In genomic region chr14:61252354-61253063, GRCh38 we compare ENCODE assay signal across 8 cellular contexts. TPM values are rescaled to one million over a fixed set of nuclear protein-coding genes. Genes with fewer than 3 reads are reported as not detected.
DNase-seq lines count a peak whose midpoint lies in the region; ATAC-seq, FAIRE-seq and TF ChIP-seq lines count a peak whose summit lies in the region.

No MANE protein-coding gene starts in this region.

- no peak overlapping the region for H3K4ac ChIP-seq in neuronal stem cell (ENCODE audit: low read length)

- H2BK5ac ChIP-seq in neuronal stem cell (ENCODE audit: low read length), result no peak overlapping the region

- DNase-seq in EH (ENCODE audit: low read depth) (peak; percentile 98), GOT3 (lab: John Stamatoyannopoulos, UW) (peak; percentile 5), LNCaP clone FGC (ENCODE audit: low read depth) (peak; percentile 78), RCC 7860 (ENCODE audit: low spot score) (peak; percentile 66), fibroblast of peridontal ligament (ENCODE audit: extremely low read depth) (peak; percentile 99), neuronal stem cell (ENCODE audit: low spot score) (peak; percentile 76), tibial artery (peak; percentile 86 to 92)
- DNase-seq in activated T-cell treated with anti-CD3 and anti-CD28 coated beads, Interleukin-2, amount 50 U/mL, for 4 hours, result peak; percentile 38

- no peak overlapping the region for H3K18ac ChIP-seq in neuronal stem cell (ENCODE audit: low read length)

- intact Hi-C loops in tibial artery (cut with DNase I; ENCODE audit: low total_unique reads), result loop anchor here (2.0 to 10.0 kb wide), 2 partner anchors 228 to 628 kb away; no protein-coding TSS in a partner anchor

- no peaks in the 10 kb centered on the region for H3K79me1 ChIP-seq in neuronal stem cell (ENCODE audit: low read depth, low read length)

- H3K36me3 ChIP-seq in neuronal stem cell (replicated peaks in 1 of 2; ENCODE audit: control insufficient read depth in 2 of 2, insufficient read depth in 2 of 2, low read length in 2 of 2), result no peaks in the 10 kb centered on the region
- no peaks in the 10 kb centered on the region for H3K36me3 ChIP-seq in tibial artery

- no peaks in the 10 kb centered on the region for H3K4me1 Mint-ChIP-seq in activated T-cell treated with anti-CD3 and anti-CD28 coated beads, Interleukin-2, amount 50 U/mL, for 4 hours (ENCODE audit: low read depth)

- H3K9me3 ChIP-seq in neuronal stem cell (replicated peaks in 1 of 2; ENCODE audit: control insufficient read depth in 2 of 2, insufficient read depth in 1 of 2, low read depth in 1 of 2, low read length in 2 of 2), result no peaks in the 10 kb centered on the region
- H3K9me3 ChIP-seq in tibial artery, result no peaks in the 10 kb centered on the region

- H3K36me3 Mint-ChIP-seq in activated T-cell treated with anti-CD3 and anti-CD28 coated beads, Interleukin-2, amount 50 U/mL, for 4 hours (ENCODE audit: insufficient read depth), result no peaks in the 10 kb centered on the region

- H3K4me3 ChIP-seq in LNCaP clone FGC (ENCODE audit: low read depth, low read length) (no peak overlapping the region), neuronal stem cell (ENCODE audit: low read length in 2 of 2) (no peak overlapping the region), tibial artery (no peak overlapping the region)

- no peak overlapping the region for H2BK12ac ChIP-seq in neuronal stem cell (ENCODE audit: low read length)

- no peak overlapping the region for H3K4me3 Mint-ChIP-seq in activated T-cell treated with anti-CD3 and anti-CD28 coated beads, Interleukin-2, amount 50 U/mL, for 4 hours

- peak overlapping the region; percentile 74 for H2AFZ ChIP-seq in neuronal stem cell (ENCODE audit: low read length)

- H2AK5ac ChIP-seq in neuronal stem cell (ENCODE audit: low read depth, low read length), result no peak overlapping the region

- H4K91ac ChIP-seq in neuronal stem cell (ENCODE audit: low read depth, low read length, poor library complexity), result no peak overlapping the region

- H3K27me3 ChIP-seq in neuronal stem cell (ENCODE audit: control insufficient read depth in 3 of 3, insufficient read depth in 3 of 3, low read depth in 1 of 3, low read length in 3 of 3) (peaks cover 0 to 8% (median 0%) of the 10 kb centered on the region in 3 experiments), tibial artery (no peaks in the 10 kb centered on the region)

- H3K4me1 ChIP-seq in neuronal stem cell (ENCODE audit: control insufficient read depth in 2 of 2, insufficient read depth in 1 of 2, low read depth in 1 of 2, low read length in 2 of 2) (peaks cover 0 to 2% of the 10 kb centered on the region in 2 donors), tibial artery (peaks cover 0 to 4% (median 0%) of the 10 kb centered on the region in 4 donors)

- no peak overlapping the region for H2BK15ac ChIP-seq in neuronal stem cell (ENCODE audit: low read length)

- peaks cover 21% of the 10 kb centered on the region for H3K27me3 Mint-ChIP-seq in activated T-cell treated with anti-CD3 and anti-CD28 coated beads, Interleukin-2, amount 50 U/mL, for 4 hours (ENCODE audit: low read depth)

- H3K4me2 ChIP-seq in neuronal stem cell (ENCODE audit: insufficient read depth, low read length, poor library complexity, severe bottlenecking), result no peak overlapping the region

- peak; percentile 49 for FAIRE-seq in RCC 7860 (lab: Jason Lieb, UNC)

- H3K27ac ChIP-seq in neuronal stem cell (replicated peaks; ENCODE audit: low read length) (no peak overlapping the region), tibial artery (no peak overlapping the region)

- ATAC-seq in activated T-cell treated with anti-CD3 and anti-CD28 coated beads, Interleukin-2, amount 50 U/mL, for 4 hours, result peak; percentile 89 to 90

- H2BK120ac ChIP-seq in neuronal stem cell (ENCODE audit: low read depth, low read length), result no peak overlapping the region

- no peak overlapping the region for H3K23ac ChIP-seq in neuronal stem cell (ENCODE audit: low read depth, low read length, poor library complexity)

- H4K8ac ChIP-seq in neuronal stem cell (ENCODE audit: low read depth, low read length), result no peak overlapping the region

- no peak overlapping the region for H3K9ac ChIP-seq in neuronal stem cell (ENCODE audit: low read depth, low read length, poor library complexity)

- TF ChIP-seq CTCF in LNCaP clone FGC (IDR thresholded peaks at IDR 0.05; ENCODE audit: control insufficient read depth, extremely low read depth, insufficient read depth), result peak; percentile 87
- peak; percentile 87 to 89 for TF ChIP-seq CTCF in tibial artery (IDR thresholded peaks at IDR 0.05)

- H3K9me3 Mint-ChIP-seq in activated T-cell treated with anti-CD3 and anti-CD28 coated beads, Interleukin-2, amount 50 U/mL, for 4 hours, result no peaks in the 10 kb centered on the region

- WGBS in neuronal stem cell (ENCODE audit: extremely low coverage in 2 of 2, insufficient read length in 2 of 2, insufficient replicate concordance in 1 of 2), 2 donors, result no CpG with 5 or more reads among the region's 7 CpGs

- no peak overlapping the region for H3K14ac ChIP-seq in neuronal stem cell (ENCODE audit: low read length)

RNA-seq across cellular contexts. Expression of gene TMEM30B, which starts 28.6 kb away (rescaled TPM):
- total RNA-seq in activated T-cell treated with anti-CD3 and anti-CD28 coated beads, Interleukin-2, amount 50 U/mL, for 4 hours, result 1 to 10 TPM; 1.1 to 1.5 (median 1.3) TPM
- 0.03 TPM for polyA plus RNA-seq in neuronal stem cell (2013, experiment 1 of 2)
- polyA plus RNA-seq in neuronal stem cell (2013, experiment 2 of 2), result 0.06 TPM

Comparison
In these comparisons a context has a peak if more than half of its experiments do, and no peak if none do; other contexts are left out.
1. DNase-seq: peak in every context shown above with its lines; median percentile 99 in fibroblast of peridontal ligament; 98 in EH; 89 in tibial artery; 78 in LNCaP clone FGC; 76 in neuronal stem cell; 66 in RCC 7860; 38 in activated T-cell treated with anti-CD3 and anti-CD28 coated beads, Interleukin-2, amount 50 U/mL, for 4 hours; 5 in GOT3.